Comparison of ENCODE assay signal across 1 cellular context in the genomic region with DNA sequence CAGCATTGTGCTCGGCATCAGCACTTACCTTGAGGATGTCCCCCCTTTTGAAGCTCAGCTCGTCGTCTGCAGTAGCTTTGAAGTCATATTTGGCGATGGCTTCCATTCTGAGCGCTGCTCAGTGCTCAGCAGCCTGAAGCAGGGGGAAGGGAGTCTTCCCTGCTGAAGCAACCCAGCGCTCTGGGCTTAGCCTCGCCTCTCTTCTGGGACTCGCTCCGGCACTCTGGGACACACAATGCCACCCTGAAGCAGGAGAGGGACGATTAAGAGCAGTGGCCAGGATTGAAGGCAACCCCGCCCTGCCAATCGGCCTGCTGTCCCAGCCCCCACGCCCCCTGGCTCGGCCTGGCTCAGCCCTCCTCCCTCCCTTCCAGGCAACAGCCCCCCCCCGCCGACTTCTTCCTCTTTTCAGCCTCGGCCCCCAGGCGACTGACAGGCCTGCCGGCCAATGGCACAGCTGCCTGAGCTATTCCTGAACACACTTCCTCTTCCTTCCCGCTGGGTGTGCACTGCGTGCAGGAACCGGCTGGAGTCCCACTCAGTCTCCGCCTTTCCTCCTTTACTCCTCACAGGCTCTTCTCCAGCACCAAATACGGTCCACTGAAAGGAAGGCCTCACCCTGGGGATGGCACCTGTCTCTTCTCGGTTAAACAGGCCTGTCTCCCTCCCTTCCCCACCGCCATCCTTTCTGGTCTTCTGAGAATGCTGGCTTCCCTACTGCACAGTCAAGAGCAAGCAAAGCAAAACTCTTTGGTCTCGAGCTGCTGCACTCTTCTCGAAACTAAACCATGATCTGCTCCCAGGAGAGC.
TF ChIP-seq lines count a peak whose summit lies in the region.

No MANE protein-coding gene starts in this region.

TF ChIP-seq in HepG2, 621 proteins besides CTCF, POLR2A, EP300 and RAD21 (continued from another document and continues in another):
- TF ChIP-seq, protein P1, sequence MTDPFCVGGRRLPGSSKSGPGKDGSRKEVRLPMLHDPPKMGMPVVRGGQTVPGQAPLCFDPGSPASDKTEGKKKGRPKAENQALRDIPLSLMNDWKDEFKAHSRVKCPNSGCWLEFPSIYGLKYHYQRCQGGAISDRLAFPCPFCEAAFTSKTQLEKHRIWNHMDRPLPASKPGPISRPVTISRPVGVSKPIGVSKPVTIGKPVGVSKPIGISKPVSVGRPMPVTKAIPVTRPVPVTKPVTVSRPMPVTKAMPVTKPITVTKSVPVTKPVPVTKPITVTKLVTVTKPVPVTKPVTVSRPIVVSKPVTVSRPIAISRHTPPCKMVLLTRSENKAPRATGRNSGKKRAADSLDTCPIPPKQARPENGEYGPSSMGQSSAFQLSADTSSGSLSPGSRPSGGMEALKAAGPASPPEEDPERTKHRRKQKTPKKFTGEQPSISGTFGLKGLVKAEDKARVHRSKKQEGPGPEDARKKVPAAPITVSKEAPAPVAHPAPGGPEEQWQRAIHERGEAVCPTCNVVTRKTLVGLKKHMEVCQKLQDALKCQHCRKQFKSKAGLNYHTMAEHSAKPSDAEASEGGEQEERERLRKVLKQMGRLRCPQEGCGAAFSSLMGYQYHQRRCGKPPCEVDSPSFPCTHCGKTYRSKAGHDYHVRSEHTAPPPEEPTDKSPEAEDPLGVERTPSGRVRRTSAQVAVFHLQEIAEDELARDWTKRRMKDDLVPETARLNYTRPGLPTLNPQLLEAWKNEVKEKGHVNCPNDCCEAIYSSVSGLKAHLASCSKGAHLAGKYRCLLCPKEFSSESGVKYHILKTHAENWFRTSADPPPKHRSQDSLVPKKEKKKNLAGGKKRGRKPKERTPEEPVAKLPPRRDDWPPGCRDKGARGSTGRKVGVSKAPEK (CRISPR knock-in tag; IDR thresholded peaks at IDR 0.05; ENCODE audit: borderline replicate concordance) = no peak
- TF ChIP-seq KLF13 (CRISPR knock-in tag; IDR thresholded peaks at IDR 0.05) (0 out of 2 replicates have a peak, but pooled peaks have one; percentile 65), ARNTL (CRISPR knock-in tag; IDR thresholded peaks at IDR 0.05) (peak; percentile 70; the same call in 1 of the 2 replicates), GTF2F1 (IDR thresholded peaks at IDR 0.05; ENCODE audit: low read length) (no peak), MATR3 (CRISPR knock-in tag; IDR thresholded peaks at IDR 0.05) (no peak), POLR2G (IDR thresholded peaks at IDR 0.05; ENCODE audit: low read depth, low read length) (peak; percentile 84), ZNF549 (CRISPR knock-in tag; IDR thresholded peaks at IDR 0.05) (no peak), HES4 (CRISPR knock-in tag; IDR thresholded peaks at IDR 0.05; ENCODE audit: borderline replicate concordance) (no peak; the same call in 1 of the 2 replicates), MAF1 (CRISPR knock-in tag; IDR thresholded peaks at IDR 0.05; ENCODE audit: borderline replicate concordance) (no peak), MTA3 (CRISPR knock-in tag; IDR thresholded peaks at IDR 0.05) (no peak), ZNF572 (CRISPR knock-in tag; IDR thresholded peaks at IDR 0.05) (no peak), ZNF460 (CRISPR knock-in tag; IDR thresholded peaks at IDR 0.05; ENCODE audit: borderline replicate concordance) (no peak), MIER2 (CRISPR knock-in tag; IDR thresholded peaks at IDR 0.05) (peak; percentile 33; the same call in 1 of the 2 replicates), FOXA3 (CRISPR knock-in tag; IDR thresholded peaks at IDR 0.05) (peak; percentile 50), CBX1 (IDR thresholded peaks at IDR 0.05; ENCODE audit: low read depth) (no peak), PITX1 (CRISPR knock-in tag; IDR thresholded peaks at IDR 0.05) (peak; percentile 15; the same call in 1 of the 2 replicates), ZNF230 (CRISPR knock-in tag; IDR thresholded peaks at IDR 0.05) (peak; percentile 67; the same call in 1 of the 2 replicates), RBM22 (optimal IDR thresholded peaks at IDR 0.05; ENCODE audit: low read length) (peak; percentile 18), ZNF3 (CRISPR knock-in tag; IDR thresholded peaks at IDR 0.05) (0 out of 2 replicates have a peak, but pooled peaks have one; percentile 51), FOXP1 (IDR thresholded peaks at IDR 0.05) (no peak), FOXP1 (CRISPR knock-in tag; IDR thresholded peaks at IDR 0.05) (no peak), KAT2B (IDR thresholded peaks at IDR 0.05; ENCODE audit: borderline replicate concordance, low read depth, low read length) (no peak), EED (CRISPR knock-in tag; IDR thresholded peaks at IDR 0.05) (no peak), ARHGAP35 (CRISPR knock-in tag; IDR thresholded peaks at IDR 0.05; ENCODE audit: borderline replicate concordance) (peak; percentile 90; the same call in 1 of the 2 replicates), ZNF101 (CRISPR knock-in tag; IDR thresholded peaks at IDR 0.05; ENCODE audit: borderline replicate concordance, low read depth) (no peak), NFYB (CRISPR knock-in tag; IDR thresholded peaks at IDR 0.05) (peak; percentile 90), ZFAT (CRISPR knock-in tag; conservative IDR thresholded peaks at IDR 0.05) (no peak), ZNF264 (CRISPR knock-in tag; IDR thresholded peaks at IDR 0.05) (peak; percentile 66; the same call in 1 of the 2 replicates)
- TF ChIP-seq, protein P2, sequence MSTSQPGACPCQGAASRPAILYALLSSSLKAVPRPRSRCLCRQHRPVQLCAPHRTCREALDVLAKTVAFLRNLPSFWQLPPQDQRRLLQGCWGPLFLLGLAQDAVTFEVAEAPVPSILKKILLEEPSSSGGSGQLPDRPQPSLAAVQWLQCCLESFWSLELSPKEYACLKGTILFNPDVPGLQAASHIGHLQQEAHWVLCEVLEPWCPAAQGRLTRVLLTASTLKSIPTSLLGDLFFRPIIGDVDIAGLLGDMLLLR (CRISPR knock-in tag; IDR thresholded peaks at IDR 0.05) = no peak
- TF ChIP-seq, protein P3, sequence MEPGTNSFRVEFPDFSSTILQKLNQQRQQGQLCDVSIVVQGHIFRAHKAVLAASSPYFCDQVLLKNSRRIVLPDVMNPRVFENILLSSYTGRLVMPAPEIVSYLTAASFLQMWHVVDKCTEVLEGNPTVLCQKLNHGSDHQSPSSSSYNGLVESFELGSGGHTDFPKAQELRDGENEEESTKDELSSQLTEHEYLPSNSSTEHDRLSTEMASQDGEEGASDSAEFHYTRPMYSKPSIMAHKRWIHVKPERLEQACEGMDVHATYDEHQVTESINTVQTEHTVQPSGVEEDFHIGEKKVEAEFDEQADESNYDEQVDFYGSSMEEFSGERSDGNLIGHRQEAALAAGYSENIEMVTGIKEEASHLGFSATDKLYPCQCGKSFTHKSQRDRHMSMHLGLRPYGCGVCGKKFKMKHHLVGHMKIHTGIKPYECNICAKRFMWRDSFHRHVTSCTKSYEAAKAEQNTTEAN (CRISPR knock-in tag; conservative IDR thresholded peaks at IDR 0.05) = peak; percentile 68; the same call in 1 of the 2 replicates
- TF ChIP-seq, protein P4, sequence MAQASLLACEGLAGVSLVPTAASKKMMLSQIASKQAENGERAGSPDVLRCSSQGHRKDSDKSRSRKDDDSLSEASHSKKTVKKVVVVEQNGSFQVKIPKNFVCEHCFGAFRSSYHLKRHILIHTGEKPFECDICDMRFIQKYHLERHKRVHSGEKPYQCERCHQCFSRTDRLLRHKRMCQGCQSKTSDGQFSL (CRISPR knock-in tag; IDR thresholded peaks at IDR 0.05) = peak; percentile 98; the same call in 1 of the 2 replicates
- TF ChIP-seq, protein P5, sequence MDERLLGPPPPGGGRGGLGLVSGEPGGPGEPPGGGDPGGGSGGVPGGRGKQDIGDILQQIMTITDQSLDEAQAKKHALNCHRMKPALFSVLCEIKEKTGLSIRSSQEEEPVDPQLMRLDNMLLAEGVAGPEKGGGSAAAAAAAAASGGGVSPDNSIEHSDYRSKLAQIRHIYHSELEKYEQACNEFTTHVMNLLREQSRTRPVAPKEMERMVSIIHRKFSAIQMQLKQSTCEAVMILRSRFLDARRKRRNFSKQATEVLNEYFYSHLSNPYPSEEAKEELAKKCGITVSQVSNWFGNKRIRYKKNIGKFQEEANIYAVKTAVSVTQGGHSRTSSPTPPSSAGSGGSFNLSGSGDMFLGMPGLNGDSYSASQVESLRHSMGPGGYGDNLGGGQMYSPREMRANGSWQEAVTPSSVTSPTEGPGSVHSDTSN (CRISPR knock-in tag; IDR thresholded peaks at IDR 0.05) = peak; percentile 99
- TF ChIP-seq, protein P6, sequence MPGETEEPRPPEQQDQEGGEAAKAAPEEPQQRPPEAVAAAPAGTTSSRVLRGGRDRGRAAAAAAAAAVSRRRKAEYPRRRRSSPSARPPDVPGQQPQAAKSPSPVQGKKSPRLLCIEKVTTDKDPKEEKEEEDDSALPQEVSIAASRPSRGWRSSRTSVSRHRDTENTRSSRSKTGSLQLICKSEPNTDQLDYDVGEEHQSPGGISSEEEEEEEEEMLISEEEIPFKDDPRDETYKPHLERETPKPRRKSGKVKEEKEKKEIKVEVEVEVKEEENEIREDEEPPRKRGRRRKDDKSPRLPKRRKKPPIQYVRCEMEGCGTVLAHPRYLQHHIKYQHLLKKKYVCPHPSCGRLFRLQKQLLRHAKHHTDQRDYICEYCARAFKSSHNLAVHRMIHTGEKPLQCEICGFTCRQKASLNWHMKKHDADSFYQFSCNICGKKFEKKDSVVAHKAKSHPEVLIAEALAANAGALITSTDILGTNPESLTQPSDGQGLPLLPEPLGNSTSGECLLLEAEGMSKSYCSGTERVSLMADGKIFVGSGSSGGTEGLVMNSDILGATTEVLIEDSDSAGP (CRISPR knock-in tag; IDR thresholded peaks at IDR 0.05; ENCODE audit: borderline replicate concordance) = peak; percentile 84; the same call in 1 of the 2 replicates
- TF ChIP-seq, protein P7, sequence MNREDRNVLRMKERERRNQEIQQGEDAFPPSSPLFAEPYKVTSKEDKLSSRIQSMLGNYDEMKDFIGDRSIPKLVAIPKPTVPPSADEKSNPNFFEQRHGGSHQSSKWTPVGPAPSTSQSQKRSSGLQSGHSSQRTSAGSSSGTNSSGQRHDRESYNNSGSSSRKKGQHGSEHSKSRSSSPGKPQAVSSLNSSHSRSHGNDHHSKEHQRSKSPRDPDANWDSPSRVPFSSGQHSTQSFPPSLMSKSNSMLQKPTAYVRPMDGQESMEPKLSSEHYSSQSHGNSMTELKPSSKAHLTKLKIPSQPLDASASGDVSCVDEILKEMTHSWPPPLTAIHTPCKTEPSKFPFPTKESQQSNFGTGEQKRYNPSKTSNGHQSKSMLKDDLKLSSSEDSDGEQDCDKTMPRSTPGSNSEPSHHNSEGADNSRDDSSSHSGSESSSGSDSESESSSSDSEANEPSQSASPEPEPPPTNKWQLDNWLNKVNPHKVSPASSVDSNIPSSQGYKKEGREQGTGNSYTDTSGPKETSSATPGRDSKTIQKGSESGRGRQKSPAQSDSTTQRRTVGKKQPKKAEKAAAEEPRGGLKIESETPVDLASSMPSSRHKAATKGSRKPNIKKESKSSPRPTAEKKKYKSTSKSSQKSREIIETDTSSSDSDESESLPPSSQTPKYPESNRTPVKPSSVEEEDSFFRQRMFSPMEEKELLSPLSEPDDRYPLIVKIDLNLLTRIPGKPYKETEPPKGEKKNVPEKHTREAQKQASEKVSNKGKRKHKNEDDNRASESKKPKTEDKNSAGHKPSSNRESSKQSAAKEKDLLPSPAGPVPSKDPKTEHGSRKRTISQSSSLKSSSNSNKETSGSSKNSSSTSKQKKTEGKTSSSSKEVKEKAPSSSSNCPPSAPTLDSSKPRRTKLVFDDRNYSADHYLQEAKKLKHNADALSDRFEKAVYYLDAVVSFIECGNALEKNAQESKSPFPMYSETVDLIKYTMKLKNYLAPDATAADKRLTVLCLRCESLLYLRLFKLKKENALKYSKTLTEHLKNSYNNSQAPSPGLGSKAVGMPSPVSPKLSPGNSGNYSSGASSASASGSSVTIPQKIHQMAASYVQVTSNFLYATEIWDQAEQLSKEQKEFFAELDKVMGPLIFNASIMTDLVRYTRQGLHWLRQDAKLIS (CRISPR knock-in tag; IDR thresholded peaks at IDR 0.05) = no peak
- TF ChIP-seq, protein P8, sequence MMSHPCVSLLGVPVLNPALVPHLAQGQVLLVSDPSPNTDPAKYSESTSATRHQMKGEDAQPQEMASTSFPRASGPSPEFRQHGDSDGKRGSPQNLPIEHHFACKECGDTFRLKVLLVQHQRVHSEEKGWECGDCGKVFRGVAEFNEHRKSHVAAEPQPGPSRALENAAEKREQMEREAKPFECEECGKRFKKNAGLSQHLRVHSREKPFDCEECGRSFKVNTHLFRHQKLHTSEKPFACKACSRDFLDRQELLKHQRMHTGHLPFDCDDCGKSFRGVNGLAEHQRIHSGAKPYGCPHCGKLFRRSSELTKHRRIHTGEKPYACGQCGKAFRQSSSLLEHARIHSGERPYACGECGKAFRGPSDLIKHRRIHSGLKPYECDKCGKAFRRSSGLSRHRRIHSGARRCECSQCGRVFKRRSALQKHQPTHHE (CRISPR knock-in tag; IDR thresholded peaks at IDR 0.05; ENCODE audit: borderline replicate concordance) = no peak
- TF ChIP-seq, protein P9, sequence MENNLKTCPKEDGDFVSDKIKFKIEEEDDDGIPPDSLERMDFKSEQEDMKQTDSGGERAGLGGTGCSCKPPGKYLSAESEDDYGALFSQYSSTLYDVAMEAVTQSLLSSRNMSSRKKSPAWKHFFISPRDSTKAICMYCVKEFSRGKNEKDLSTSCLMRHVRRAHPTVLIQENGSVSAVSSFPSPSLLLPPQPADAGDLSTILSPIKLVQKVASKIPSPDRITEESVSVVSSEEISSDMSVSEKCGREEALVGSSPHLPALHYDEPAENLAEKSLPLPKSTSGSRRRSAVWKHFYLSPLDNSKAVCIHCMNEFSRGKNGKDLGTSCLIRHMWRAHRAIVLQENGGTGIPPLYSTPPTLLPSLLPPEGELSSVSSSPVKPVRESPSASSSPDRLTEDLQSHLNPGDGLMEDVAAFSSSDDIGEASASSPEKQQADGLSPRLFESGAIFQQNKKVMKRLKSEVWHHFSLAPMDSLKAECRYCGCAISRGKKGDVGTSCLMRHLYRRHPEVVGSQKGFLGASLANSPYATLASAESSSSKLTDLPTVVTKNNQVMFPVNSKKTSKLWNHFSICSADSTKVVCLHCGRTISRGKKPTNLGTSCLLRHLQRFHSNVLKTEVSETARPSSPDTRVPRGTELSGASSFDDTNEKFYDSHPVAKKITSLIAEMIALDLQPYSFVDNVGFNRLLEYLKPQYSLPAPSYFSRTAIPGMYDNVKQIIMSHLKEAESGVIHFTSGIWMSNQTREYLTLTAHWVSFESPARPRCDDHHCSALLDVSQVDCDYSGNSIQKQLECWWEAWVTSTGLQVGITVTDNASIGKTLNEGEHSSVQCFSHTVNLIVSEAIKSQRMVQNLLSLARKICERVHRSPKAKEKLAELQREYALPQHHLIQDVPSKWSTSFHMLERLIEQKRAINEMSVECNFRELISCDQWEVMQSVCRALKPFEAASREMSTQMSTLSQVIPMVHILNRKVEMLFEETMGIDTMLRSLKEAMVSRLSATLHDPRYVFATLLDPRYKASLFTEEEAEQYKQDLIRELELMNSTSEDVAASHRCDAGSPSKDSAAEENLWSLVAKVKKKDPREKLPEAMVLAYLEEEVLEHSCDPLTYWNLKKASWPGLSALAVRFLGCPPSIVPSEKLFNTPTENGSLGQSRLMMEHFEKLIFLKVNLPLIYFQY (CRISPR knock-in tag; IDR thresholded peaks at IDR 0.05; ENCODE audit: borderline replicate concordance) = peak; percentile 64; the same call in 1 of the 2 replicates
